17 cellular contexts compared by ENCODE assay signal in the genomic region with DNA sequence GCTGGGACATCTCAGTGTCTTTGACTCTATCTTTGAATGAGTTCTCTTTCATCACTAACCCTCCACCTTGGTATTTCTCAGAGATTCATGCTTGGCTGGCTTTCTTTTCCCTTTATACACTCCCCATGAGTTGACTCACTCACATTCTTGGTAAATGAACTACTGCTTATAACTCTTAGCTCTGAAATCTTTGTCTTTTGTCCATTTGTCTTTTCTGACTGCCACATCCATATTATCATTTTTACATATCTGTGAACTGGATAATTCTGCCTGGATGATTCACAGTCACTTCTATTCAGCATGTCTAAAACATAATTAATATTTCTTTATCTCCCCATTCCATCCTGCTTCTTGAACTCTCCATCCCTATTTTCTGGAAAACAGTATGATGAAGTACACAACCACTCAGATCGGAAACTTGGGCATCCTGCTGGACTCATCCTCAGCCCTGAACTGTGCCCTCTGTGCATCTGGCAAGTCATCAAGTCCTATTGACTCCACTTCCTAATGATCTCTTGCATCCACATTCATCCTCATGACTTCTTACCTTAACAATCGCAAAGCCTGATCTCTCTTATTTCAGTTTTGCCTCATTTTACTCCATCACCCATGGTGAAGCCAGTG.
DNase-seq lines count a peak whose midpoint lies in the region; ATAC-seq, FAIRE-seq and TF ChIP-seq lines count a peak whose summit lies in the region.
"Had no signal": no experiment of that assay in that cellular context is flagged by ENCODE, and none has a peak within 500 bp of the region (broad histone marks: within the 10 kb centered on the region; RNA-seq: fewer than 3 reads in every experiment).

No MANE protein-coding gene starts in this region.

- H3K4me3 ChIP-seq in endothelial cell of umbilical vein (replicated peaks in 1 of 3; ENCODE audit: insufficient read depth in 1 of 3, low read depth in 1 of 3, low read length in 3 of 3) (no peak overlapping the region), thyroid gland (replicated peaks in 1 of 3) (no peak overlapping the region)

- ATAC-seq in HG03439 (IDR thresholded peaks at IDR 0.05; ENCODE audit: unreplicated experiment), result no peak
- ATAC-seq: activated naive CD8-positive, alpha-beta T cell treated with anti-CD3 and anti-CD28 coated beads, Interleukin-2, amount 50 U/mL, for 24 hours; HCT116; sciatic nerve had no signal

- no peaks in the 10 kb centered on the region for H3K27me3 ChIP-seq in endothelial cell of umbilical vein (ENCODE audit: control insufficient read depth in 2 of 2, insufficient read depth in 2 of 2, low read length in 2 of 2)
- no peaks in the 10 kb centered on the region for H3K27me3 ChIP-seq in thyroid gland

- H3K9me3 Mint-ChIP-seq in activated CD4-positive, alpha-beta memory T cell treated with anti-CD3 and anti-CD28 coated beads, Interleukin-2, amount 10 ng/mL, durations not matched to agents 7 days and 5 days, result no peaks in the 10 kb centered on the region
- H3K9me3 Mint-ChIP-seq: activated naive CD8-positive, alpha-beta T cell treated with anti-CD3 and anti-CD28 coated beads, Interleukin-2, amount 50 U/mL, for 24 hours; stimulated activated naive CD8-positive, alpha-beta T cell treated with anti-CD3 and anti-CD28 coated beads, Interleukin-15, Interleukin-2, amounts not matched to agents 100 ng/mL and 50 ng/mL, for 24 hours had no signal

- no TSS peak for BruUV-seq in endothelial cell of umbilical vein (replicated peaks; lab: Mats Ljungman, UMichigan)

- no peak overlapping the region for H3K4me3 Mint-ChIP-seq in activated CD4-positive, alpha-beta memory T cell treated with anti-CD3 and anti-CD28 coated beads, Interleukin-2, amount 10 ng/mL, durations not matched to agents 7 days and 5 days
- H3K4me3 Mint-ChIP-seq: activated naive CD8-positive, alpha-beta T cell treated with anti-CD3 and anti-CD28 coated beads, Interleukin-2, amount 50 U/mL, for 24 hours; stimulated activated naive CD8-positive, alpha-beta T cell treated with anti-CD3 and anti-CD28 coated beads, Interleukin-15, Interleukin-2, amounts not matched to agents 100 ng/mL and 50 ng/mL, for 24 hours had no signal

- no peaks in the 10 kb centered on the region for H3K36me3 ChIP-seq in endothelial cell of umbilical vein (ENCODE audit: control insufficient read depth in 2 of 2, extremely low read depth in 1 of 2, insufficient read depth in 2 of 2, low read length in 2 of 2)
- no peaks in the 10 kb centered on the region for H3K36me3 ChIP-seq in thyroid gland

- H3K9me3 ChIP-seq in endothelial cell of umbilical vein (replicated peaks; ENCODE audit: control insufficient read depth, insufficient read depth, low read length), result no peaks in the 10 kb centered on the region
- H3K9me3 ChIP-seq in thyroid gland, result no peaks in the 10 kb centered on the region

- H3K27ac Mint-ChIP-seq in activated CD4-positive, alpha-beta memory T cell treated with anti-CD3 and anti-CD28 coated beads, Interleukin-2, amount 10 ng/mL, durations not matched to agents 7 days and 5 days, result no peak overlapping the region
- H3K27ac Mint-ChIP-seq: activated naive CD8-positive, alpha-beta T cell treated with anti-CD3 and anti-CD28 coated beads, Interleukin-2, amount 50 U/mL, for 24 hours; stimulated activated naive CD8-positive, alpha-beta T cell treated with anti-CD3 and anti-CD28 coated beads, Interleukin-15, Interleukin-2, amounts not matched to agents 100 ng/mL and 50 ng/mL, for 24 hours had no signal

- H3K4me1 Mint-ChIP-seq in activated CD4-positive, alpha-beta memory T cell treated with anti-CD3 and anti-CD28 coated beads, Interleukin-2, amount 10 ng/mL, durations not matched to agents 7 days and 5 days, result no peaks in the 10 kb centered on the region
- H3K4me1 Mint-ChIP-seq: activated naive CD8-positive, alpha-beta T cell treated with anti-CD3 and anti-CD28 coated beads, Interleukin-2, amount 50 U/mL, for 24 hours had no signal

- intact Hi-C loops in endothelial cell of umbilical vein (cut with micrococcal nuclease), result no loop called here
- intact Hi-C loops in thyroid gland (cut with DNase I), result loop anchor here (10.0 kb wide), 1 partner anchor 48 kb away; no protein-coding TSS in a partner anchor

- peaks cover 20% of the 10 kb centered on the region for H3K27me3 Mint-ChIP-seq in activated CD4-positive, alpha-beta memory T cell treated with anti-CD3 and anti-CD28 coated beads, Interleukin-2, amount 10 ng/mL, durations not matched to agents 7 days and 5 days
- H3K27me3 Mint-ChIP-seq: stimulated activated naive CD8-positive, alpha-beta T cell treated with anti-CD3 and anti-CD28 coated beads, Interleukin-15, Interleukin-2, amounts not matched to agents 100 ng/mL and 50 ng/mL, for 24 hours had no signal

- no peaks in the 10 kb centered on the region for H3K79me2 ChIP-seq in endothelial cell of umbilical vein (ENCODE audit: control insufficient read depth, insufficient read depth, low read length)

- no peaks in the 10 kb centered on the region for H4K20me1 ChIP-seq in endothelial cell of umbilical vein (replicated peaks; ENCODE audit: control insufficient read depth, extremely low read depth, insufficient read depth, low read length)

- H3K9me1 ChIP-seq in endothelial cell of umbilical vein (replicated peaks; ENCODE audit: control insufficient read depth, extremely low read depth, insufficient read depth, low read length), result no peaks in the 10 kb centered on the region

- H3K4me2 ChIP-seq in endothelial cell of umbilical vein (ENCODE audit: insufficient read depth, low read length), result no peak overlapping the region

- no peak overlapping the region for H3K9ac ChIP-seq in endothelial cell of umbilical vein (replicated peaks; ENCODE audit: extremely low read depth, insufficient read depth, low read length)

- peak; percentile 28 for DNase-seq in Daoy (ENCODE audit: low read depth)
- DNase-seq in NCI-H226, result peak; percentile 86
- DNase-seq in endothelial cell of umbilical vein (ENCODE audit: low read depth, low spot score), result no peak
- peak; percentile 93 for DNase-seq in kidney tubule cell (ENCODE audit: low spot score)
- no peak for DNase-seq in SK-N-DZ (ENCODE audit: low spot score)
- DNase-seq in thyroid gland, result no peak
- DNase-seq in activated CD4-positive, alpha-beta memory T cell treated with anti-CD3 and anti-CD28 coated beads, Interleukin-2, amount 10 ng/mL, durations not matched to agents 7 days and 5 days, result no peak
- DNase-seq: activated CD4-positive, alpha-beta T cell treated with anti-CD3 and anti-CD28 coated beads for 1 hour; activated naive CD8-positive, alpha-beta T cell treated with anti-CD3 and anti-CD28 coated beads, Interleukin-2, amount 50 U/mL, for 24 hours; caudate nucleus; Karpas-422; OCI-M1; T1000 had no signal

- TF ChIP-seq POLR2A in endothelial cell of umbilical vein (IDR thresholded peaks at IDR 0.05; ENCODE audit: low read depth, low read length), result no peak
- TF ChIP-seq POLR2A in thyroid gland (IDR thresholded peaks at IDR 0.05), result no peak

- no peak overlapping the region for H2AFZ ChIP-seq in endothelial cell of umbilical vein (ENCODE audit: low read depth, low read length)

- no peak for TF ChIP-seq CTCF in endothelial cell of umbilical vein (IDR thresholded peaks at IDR 0.05; ENCODE audit: extremely low read depth in 1 of 2, insufficient read depth in 1 of 2, low read depth in 1 of 2, low read length in 2 of 2)
- no peak for TF ChIP-seq CTCF in thyroid gland (IDR thresholded peaks at IDR 0.05)

- POLR2A ChIA-PET in endothelial cell of umbilical vein (lab: Charles Lee), result no interaction called here
- POLR2A ChIA-PET in activated CD4-positive, alpha-beta memory T cell treated with anti-CD3 and anti-CD28 coated beads, Interleukin-2, amount 10 ng/mL, durations not matched to agents 7 days and 5 days (lab: Charles Lee), result no interaction called here

- H3K27ac ChIP-seq in endothelial cell of umbilical vein (ENCODE audit: insufficient read depth, low read depth, low read length) (no peak overlapping the region), thyroid gland (no peak overlapping the region)

- CTCF ChIA-PET in endothelial cell of umbilical vein (lab: Charles Lee), result interaction anchor here (0.9 to 2.6 kb wide), 5 partner anchors 13 to 262 kb away, joined by 3 to 14 read pairs (median 3); no protein-coding TSS in a partner anchor
- CTCF ChIA-PET in activated CD4-positive, alpha-beta memory T cell treated with anti-CD3 and anti-CD28 coated beads, Interleukin-2, amount 10 ng/mL, durations not matched to agents 7 days and 5 days (lab: Charles Lee), result no interaction called here

- WGBS in thyroid gland, 2 donors, result 94 to 98% methylated on average over 2 of the region's 2 CpGs

- H3K36me3 Mint-ChIP-seq in activated CD4-positive, alpha-beta memory T cell treated with anti-CD3 and anti-CD28 coated beads, Interleukin-2, amount 10 ng/mL, durations not matched to agents 7 days and 5 days (ENCODE audit: low read depth), result no peaks in the 10 kb centered on the region

- dilution Hi-C loops in endothelial cell of umbilical vein (cut with MboI; ENCODE audit: extremely low pct_ligation_motif_present, low sequenced_read_pairs), result no loop called here

- H3K4me1 ChIP-seq in endothelial cell of umbilical vein (ENCODE audit: control insufficient read depth, extremely low read depth, insufficient read depth, low read length) (no peaks in the 10 kb centered on the region), thyroid gland (no peaks in the 10 kb centered on the region)

- no peak for FAIRE-seq in endothelial cell of umbilical vein (lab: Jason Lieb, UNC)

TF ChIP-seq in endothelial cell of umbilical vein, 7 proteins besides CTCF, POLR2A, EP300 and RAD21:
- peak; percentile 20 for TF ChIP-seq GATA2 (IDR thresholded peaks at IDR 0.05; ENCODE audit: insufficient read depth, insufficient read length, low read depth, low read length)
- TF ChIP-seq FOS (IDR thresholded peaks at IDR 0.05; ENCODE audit: borderline replicate concordance, insufficient read depth, low read length), result peak; percentile 20
- TF ChIP-seq MAX (IDR thresholded peaks at IDR 0.05; ENCODE audit: insufficient read depth, insufficient read length), result no peak

Comparison
In these comparisons a context has a peak if more than half of its experiments do, and no peak if none do; other contexts are left out.
1. DNase-seq: peak in Daoy (single experiment), NCI-H226 (single experiment) and kidney tubule cell (single experiment); none in endothelial cell of umbilical vein (single experiment), SK-N-DZ (single experiment), thyroid gland (0 of 2) and activated CD4-positive, alpha-beta memory T cell treated with anti-CD3 and anti-CD28 coated beads, Interleukin-2, amount 10 ng/mL, durations not matched to agents 7 days and 5 days (single experiment).